1 cellular context compared by ENCODE assay signal in genomic region chr19:57566396-57567256, GRCh38.
TF ChIP-seq lines count a peak whose summit lies in the region.

No MANE protein-coding gene starts in this region.

TF ChIP-seq in K562, 482 proteins besides CTCF, POLR2A, EP300 and RAD21 (continued from another document):
- TF ChIP-seq SIN3A (IDR thresholded peaks at IDR 0.05; ENCODE audit: borderline replicate concordance in 2 of 2, control insufficient read depth in 1 of 2, low read depth in 2 of 2, low read length in 2 of 2) (no peak), TRIM25 (IDR thresholded peaks at IDR 0.05; ENCODE audit: borderline replicate concordance) (no peak), ZSCAN29 (IDR thresholded peaks at IDR 0.05) (no peak), HLTF (IDR thresholded peaks at IDR 0.05) (peak; percentile 72; the same call in 1 of the 2 replicates), U2AF2 (optimal IDR thresholded peaks at IDR 0.05; ENCODE audit: low read depth, low read length) (no peak), CBX1 (IDR thresholded peaks at IDR 0.05; ENCODE audit: low read depth) (peak; percentile 99), CEBPG (CRISPR knock-in tag; IDR thresholded peaks at IDR 0.05) (no peak), CEBPG (tag; conservative IDR thresholded peaks at IDR 0.05 in 1 of 2, IDR thresholded peaks at IDR 0.05 in 1 of 2) (no peak)
- TF ChIP-seq, protein P1, sequence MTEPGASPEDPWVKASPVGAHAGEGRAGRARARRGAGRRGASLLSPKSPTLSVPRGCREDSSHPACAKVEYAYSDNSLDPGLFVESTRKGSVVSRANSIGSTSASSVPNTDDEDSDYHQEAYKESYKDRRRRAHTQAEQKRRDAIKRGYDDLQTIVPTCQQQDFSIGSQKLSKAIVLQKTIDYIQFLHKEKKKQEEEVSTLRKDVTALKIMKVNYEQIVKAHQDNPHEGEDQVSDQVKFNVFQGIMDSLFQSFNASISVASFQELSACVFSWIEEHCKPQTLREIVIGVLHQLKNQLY (CRISPR knock-in tag; conservative IDR thresholded peaks at IDR 0.05): no peak
- TF ChIP-seq, protein P2, sequence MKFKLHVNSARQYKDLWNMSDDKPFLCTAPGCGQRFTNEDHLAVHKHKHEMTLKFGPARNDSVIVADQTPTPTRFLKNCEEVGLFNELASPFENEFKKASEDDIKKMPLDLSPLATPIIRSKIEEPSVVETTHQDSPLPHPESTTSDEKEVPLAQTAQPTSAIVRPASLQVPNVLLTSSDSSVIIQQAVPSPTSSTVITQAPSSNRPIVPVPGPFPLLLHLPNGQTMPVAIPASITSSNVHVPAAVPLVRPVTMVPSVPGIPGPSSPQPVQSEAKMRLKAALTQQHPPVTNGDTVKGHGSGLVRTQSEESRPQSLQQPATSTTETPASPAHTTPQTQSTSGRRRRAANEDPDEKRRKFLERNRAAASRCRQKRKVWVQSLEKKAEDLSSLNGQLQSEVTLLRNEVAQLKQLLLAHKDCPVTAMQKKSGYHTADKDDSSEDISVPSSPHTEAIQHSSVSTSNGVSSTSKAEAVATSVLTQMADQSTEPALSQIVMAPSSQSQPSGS (CRISPR knock-in tag; IDR thresholded peaks at IDR 0.05): no peak
